In genomic region chr6:1744543-1744942, GRCh38 we compare ENCODE assay signal across 2 cellular contexts.
TF ChIP-seq lines count a peak whose summit lies in the region.

No MANE protein-coding gene starts in this region.

TF ChIP-seq in IMR-90, 13 proteins besides CTCF, POLR2A, EP300 and RAD21:
- TF ChIP-seq RFX5 (IDR thresholded peaks at IDR 0.05; ENCODE audit: low read depth, low read length): no peak
- no peak for TF ChIP-seq CHD1 (IDR thresholded peaks at IDR 0.05; ENCODE audit: low read depth, low read length)
- TF ChIP-seq ELK1 (IDR thresholded peaks at IDR 0.05; ENCODE audit: borderline replicate concordance, low read depth, low read length): no peak
- TF ChIP-seq MAZ (IDR thresholded peaks at IDR 0.05; ENCODE audit: borderline replicate concordance, low read depth, low read length): no peak
- no peak for TF ChIP-seq RCOR1 (IDR thresholded peaks at IDR 0.05; ENCODE audit: insufficient replicate concordance, low read length)
- TF ChIP-seq SMC3 (IDR thresholded peaks at IDR 0.05; ENCODE audit: low read depth, low read length): no peak

TF ChIP-seq in H1, 55 proteins besides CTCF, POLR2A, EP300 and RAD21:
- TF ChIP-seq POLR2AphosphoS5 (IDR thresholded peaks at IDR 0.05; ENCODE audit: low read depth, low read length): no peak
- TF ChIP-seq TAF7 (optimal IDR thresholded peaks at IDR 0.05; ENCODE audit: borderline replicate concordance, low read depth, low read length): no peak
- no peak for TF ChIP-seq EZH2 (IDR thresholded peaks at IDR 0.05; ENCODE audit: low read depth, low read length, severe bottlenecking)
- TF ChIP-seq YY1 (IDR thresholded peaks at IDR 0.05; ENCODE audit: low read depth, low read length): no peak
- TF ChIP-seq BCL11A (IDR thresholded peaks at IDR 0.05; ENCODE audit: low read depth in 2 of 2, low read length in 2 of 2): no peak
- TF ChIP-seq ZNF274 (IDR thresholded peaks at IDR 0.05; ENCODE audit: borderline replicate concordance, extremely low read depth, low read length): no peak
- no peak for TF ChIP-seq KDM4A (IDR thresholded peaks at IDR 0.05; ENCODE audit: low read depth, low read length, severe bottlenecking)
- no peak for TF ChIP-seq ASH2L (IDR thresholded peaks at IDR 0.05; ENCODE audit: low read length)
- no peak for TF ChIP-seq EGR1 (IDR thresholded peaks at IDR 0.05; ENCODE audit: borderline replicate concordance, low read depth, low read length)
- TF ChIP-seq USF2 (IDR thresholded peaks at IDR 0.05; ENCODE audit: low read length): no peak
